ENCODE assay signal across 14 cellular contexts in the genomic region with DNA sequence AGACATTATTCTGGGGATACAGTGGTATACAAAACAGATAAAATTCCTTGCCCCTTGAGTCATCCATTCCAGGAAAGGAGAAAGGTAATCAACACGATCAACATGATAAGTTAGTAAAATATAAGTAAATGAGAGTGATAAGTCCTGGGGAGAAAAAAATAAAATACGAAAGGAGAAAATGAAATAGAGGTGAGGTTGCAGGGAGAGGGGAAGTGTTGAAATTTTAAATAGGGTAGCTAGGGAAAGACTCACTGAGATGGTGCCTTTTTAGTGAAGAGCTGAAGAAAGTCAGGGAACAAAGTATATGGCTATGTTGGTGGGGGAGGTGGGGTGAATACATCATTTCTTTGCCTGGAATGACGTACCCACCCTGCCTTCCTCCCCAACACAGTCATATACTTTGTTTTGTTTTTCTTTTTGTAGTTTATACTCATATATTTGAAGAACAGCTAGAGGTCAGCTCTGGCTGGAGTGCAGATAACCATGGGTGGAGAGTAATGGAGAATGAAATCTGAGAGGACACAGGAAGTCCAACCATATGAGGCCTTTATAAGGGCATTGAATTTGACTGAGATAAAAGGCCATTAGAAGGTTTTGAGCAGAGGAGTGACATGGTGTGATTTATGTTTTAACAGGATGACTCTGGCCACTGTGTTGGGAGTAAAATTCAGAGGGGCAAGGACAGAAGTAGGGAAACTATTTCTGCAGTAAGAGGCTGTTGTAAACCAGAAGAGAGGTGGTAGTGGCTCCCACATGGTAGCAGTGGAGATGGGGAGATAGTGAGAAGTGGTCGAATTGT. TPM values are rescaled to one million over a fixed set of nuclear protein-coding genes. Genes with fewer than 3 reads are reported as not detected.
A peak's percentile ranks its signal among the peaks of the same experiment; 100 is the strongest.
DNase-seq lines count a peak whose midpoint lies in the region; ATAC-seq and TF ChIP-seq lines count a peak whose summit lies in the region.
"Had no signal": no experiment of that assay in that cellular context is flagged by ENCODE, and none has a peak within 500 bp of the region (broad histone marks: within the 10 kb centered on the region; RNA-seq: fewer than 3 reads in every experiment).

No MANE protein-coding gene starts in this region.

- H2BK5ac ChIP-seq in mesendoderm (ENCODE audit: low read length) = peak overlapping the region; percentile 23

- peak overlapping the region; percentile 59 for H3K56ac ChIP-seq in mesendoderm (ENCODE audit: low read length)

- no peak for ATAC-seq in GM18519 (IDR thresholded peaks at IDR 0.05; ENCODE audit: low FRiP score, unreplicated experiment)

- H3K9me3 ChIP-seq in GM23248 (ENCODE audit: low read depth) = no peaks in the 10 kb centered on the region
- H3K9me3 ChIP-seq: testis had no signal

- H3K36me3 ChIP-seq in GM23248 (ENCODE audit: low read depth) (no peaks in the 10 kb centered on the region), mesendoderm (ENCODE audit: control insufficient read depth, insufficient read depth, low read length) (no peaks in the 10 kb centered on the region)

- peaks cover 12% of the 10 kb centered on the region for H3F3A ChIP-seq in GM23248 (ENCODE audit: insufficient read depth)

- DNase-seq in GM23248 (peak; percentile 36), NCI-H748 (lab: John Stamatoyannopoulos, UW; ENCODE audit: unreplicated experiment) (peak; percentile 20), cardiac fibroblast (ENCODE audit: low read depth in 2 of 2) (peak; percentile 71 to 85), mesendoderm (peak; percentile 46), cerebellar cortex (ENCODE audit: low spot score) (no peak), NCI-H2227 treated with DMSO at 0.1 percent for 48 hours (lab: John Stamatoyannopoulos, UW) (no peak), NCI-H345 (lab: John Stamatoyannopoulos, UW) (no peak)
- DNase-seq: activated CD4-positive, alpha-beta T cell treated with anti-CD3 and anti-CD28 coated beads, Interleukin-2, amount 50 U/mL, for 48 hours; CD4-positive, CD25-positive, alpha-beta regulatory T cell; KBM-7; NCI-H187; nephron progenitor cell; testis had no signal

- H3K23ac ChIP-seq in mesendoderm (ENCODE audit: low read length) = no peak overlapping the region

- H3K4me1 ChIP-seq in GM23248 (ENCODE audit: insufficient read depth) (peaks cover 27% of the 10 kb centered on the region), mesendoderm (ENCODE audit: control insufficient read depth, low read depth, low read length) (peaks cover 5% of the 10 kb centered on the region)

- peaks cover 86% of the 10 kb centered on the region for H3K79me2 ChIP-seq in GM23248 (ENCODE audit: insufficient read depth)
- no peaks in the 10 kb centered on the region for H3K79me2 ChIP-seq in mesendoderm (ENCODE audit: control insufficient read depth, insufficient read depth, low read length)

- H3K4me3 ChIP-seq in GM23248 (no peak overlapping the region), cardiac fibroblast (replicated peaks in 1 of 2; ENCODE audit: low read depth in 2 of 2, low read length in 2 of 2) (no peak overlapping the region), mesendoderm (ENCODE audit: low read length) (no peak overlapping the region)
- H3K4me3 ChIP-seq: testis had no signal

- H3K4ac ChIP-seq in mesendoderm (ENCODE audit: low read depth, low read length) = no peak overlapping the region

- TF ChIP-seq CTCF in cardiac fibroblast (IDR thresholded peaks at IDR 0.05; ENCODE audit: low read depth, low read length) = no peak

- H3K9me2 ChIP-seq in GM23248 (ENCODE audit: insufficient read depth) = no peaks in the 10 kb centered on the region

- no peak overlapping the region for H2AK5ac ChIP-seq in mesendoderm (ENCODE audit: low read length)

- 0 out of 2 replicates have a peak overlapping the region, but pooled peaks have one; percentile 1 for H3K27ac ChIP-seq in GM23248
- no peak overlapping the region for H3K27ac ChIP-seq in mesendoderm (ENCODE audit: low read depth, low read length)
- H3K27ac ChIP-seq: testis had no signal

- H3K9ac ChIP-seq in GM23248 (no peak overlapping the region), mesendoderm (ENCODE audit: low read length) (no peak overlapping the region)

- H3K27me3 ChIP-seq in GM23248 (replicated peaks; ENCODE audit: insufficient read depth) = no peaks in the 10 kb centered on the region
- no peaks in the 10 kb centered on the region for H3K27me3 ChIP-seq in mesendoderm (ENCODE audit: insufficient read depth, low read length, poor library complexity)
- H3K27me3 ChIP-seq: testis had no signal

- no peak overlapping the region for H4K5ac ChIP-seq in mesendoderm (ENCODE audit: low read length)

- H3K79me1 ChIP-seq in mesendoderm (ENCODE audit: low read length) = peaks cover 3% of the 10 kb centered on the region

- H3K4me2 ChIP-seq in GM23248 (ENCODE audit: unreplicated experiment) (no peak overlapping the region), mesendoderm (ENCODE audit: low read length) (no peak overlapping the region)

- H2BK15ac ChIP-seq in mesendoderm (replicated peaks; ENCODE audit: low read depth) = no peak overlapping the region

- in situ Hi-C loops in GM23248 (cut with MboI) = no loop called here

- H3K18ac ChIP-seq in mesendoderm (ENCODE audit: low read length) = peak overlapping the region; percentile 68

- H4K20me1 ChIP-seq in GM23248 (ENCODE audit: insufficient read depth) = no peaks in the 10 kb centered on the region

- H2BK120ac ChIP-seq in mesendoderm (ENCODE audit: low read depth, low read length) = peak overlapping the region; percentile 21

- WGBS in GM23248 (ENCODE audit: low coverage in 1 of 2, low lambda C conversion rate in 2 of 2, missing lambda C conversion rate in 2 of 2), 2 experiments = 84 to 87% methylated on average over 4 of the region's 4 CpGs
- WGBS in mesendoderm (ENCODE audit: extremely low coverage, insufficient coverage, low lambda C conversion rate) = 100% methylated on average over 1 of the region's 4 CpGs

- H4K8ac ChIP-seq in mesendoderm (ENCODE audit: low read depth, low read length) = peak overlapping the region; percentile 65

- H2AFZ ChIP-seq in GM23248 = no peak overlapping the region

RNA-seq across cellular contexts. Expression of a gene that starts 54.8 kb away (rescaled TPM):
- total RNA-seq in GM23248 (2014; rRNA removed; shearing (Covaris generic)) = 37.0 and 53.6 TPM in 2 replicates
- polyA plus RNA-seq in GM23248 (2016; fragmentation: Nextera tagmentation; extraction: Ambion mirVana) = 32.2 and 33.0 TPM in 2 replicates
- 45.4 TPM for polyA plus RNA-seq in mesendoderm (2013, experiment 1 of 2)
- 46.3 TPM for polyA plus RNA-seq in mesendoderm (2013, experiment 2 of 2)

Comparison
In these comparisons a context has a peak if more than half of its experiments do, and no peak if none do; other contexts are left out.
1. DNase-seq: peak in GM23248 (single experiment), NCI-H748 (single experiment), cardiac fibroblast (2 of 2) and mesendoderm (single experiment); none in cerebellar cortex (single experiment), NCI-H2227 treated with DMSO at 0.1 percent for 48 hours (single experiment) and NCI-H345 (single experiment).